9 cellular contexts compared by ENCODE assay signal in the genomic region with DNA sequence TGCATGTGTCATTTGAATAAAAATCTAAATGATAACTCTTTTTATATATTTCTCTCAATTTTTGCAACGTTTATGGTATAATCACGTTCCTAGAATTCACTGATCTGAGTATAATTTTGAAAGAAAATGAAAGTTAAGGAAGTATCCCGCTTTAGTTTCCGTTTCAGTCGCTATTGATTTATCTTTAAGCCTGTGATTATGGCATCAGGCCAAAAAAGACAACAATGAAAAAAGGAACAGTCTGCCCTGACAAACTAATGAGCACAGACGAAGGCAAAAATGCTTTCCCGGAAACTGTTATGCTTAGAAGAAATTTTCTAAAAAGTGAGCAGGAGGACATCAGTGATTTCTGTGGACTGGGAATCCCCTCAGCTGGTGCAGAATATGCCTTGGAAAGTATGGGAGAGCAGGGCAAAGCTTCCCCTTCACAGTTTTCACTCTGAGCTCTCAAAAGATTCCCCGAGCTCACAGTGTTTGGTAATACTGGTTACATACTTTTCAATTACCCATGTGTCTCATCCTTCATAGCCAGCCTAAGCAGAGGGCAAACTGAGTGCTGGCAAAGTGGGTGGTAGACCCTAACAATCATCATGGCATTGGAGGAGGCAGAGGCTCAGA. TPM values are rescaled to one million over a fixed set of nuclear protein-coding genes. Genes with fewer than 3 reads are reported as not detected.
DNase-seq lines count a peak whose midpoint lies in the region; TF ChIP-seq lines count a peak whose summit lies in the region.
"Had no signal": no experiment of that assay in that cellular context is flagged by ENCODE, and none has a peak within 500 bp of the region (broad histone marks: within the 10 kb centered on the region; RNA-seq: fewer than 3 reads in every experiment).

No MANE protein-coding gene starts in this region.

- H3K4me2 ChIP-seq in mesendoderm (ENCODE audit: low read length): no peak overlapping the region

- H3K9ac ChIP-seq in skeletal muscle tissue (ENCODE audit: low read depth in 1 of 3, low read length in 3 of 3) (peak overlapping the region in 1 of 3 donors; percentile 1), mesendoderm (ENCODE audit: low read length) (no peak overlapping the region)

- 22 to 36% methylated on average over 8 of the region's 8 CpGs for WGBS in testis, 2 donors
- WGBS in mesendoderm (ENCODE audit: extremely low coverage, insufficient coverage, low lambda C conversion rate): no CpG with 5 or more reads among the region's 8 CpGs

- H3K18ac ChIP-seq in mesendoderm (ENCODE audit: low read length): no peak overlapping the region

- H4K8ac ChIP-seq in mesendoderm (ENCODE audit: low read depth, low read length): no peak overlapping the region

- intact Hi-C loops in testis (cut with DNase I; ENCODE audit: low total_unique reads): no loop called here

- H3K4ac ChIP-seq in mesendoderm (ENCODE audit: low read depth, low read length): no peak overlapping the region

- no peak overlapping the region for H4K5ac ChIP-seq in mesendoderm (ENCODE audit: low read length)

- no peaks in the 10 kb centered on the region for H3K79me1 ChIP-seq in mesendoderm (ENCODE audit: low read length)

- H3K4me3 ChIP-seq in fibroblast of mammary gland (ENCODE audit: control insufficient read depth, low read depth, low read length): peak overlapping the region; percentile 9
- H3K4me3 ChIP-seq in skeletal muscle tissue (ENCODE audit: low read length in 3 of 3): peak overlapping the region in 2 of 3 donors; percentile 17 to 40
- H3K4me3 ChIP-seq in H7 (ENCODE audit: insufficient read depth, low read depth, low read length): no peak overlapping the region
- H3K4me3 ChIP-seq in testis: no peak overlapping the region
- H3K4me3 ChIP-seq in mesendoderm (ENCODE audit: low read length): no peak overlapping the region

- H3K56ac ChIP-seq in mesendoderm (ENCODE audit: low read length): no peak overlapping the region

- DNase-seq in SIG-M5 treated with dmso at 0.1 percent for 504 hours (lab: John Stamatoyannopoulos, UW; ENCODE audit: unreplicated experiment) (peak; percentile 19), SIG-M5 (lab: John Stamatoyannopoulos, UW) (no peak), SK-MEL-5 (ENCODE audit: low read depth, low spot score) (peak; percentile 32), fibroblast of mammary gland (ENCODE audit: low read depth) (peak; percentile 37), H7 (no peak), testis (no peak), mesendoderm (no peak)

- no peak overlapping the region for H2BK5ac ChIP-seq in mesendoderm (ENCODE audit: low read length)

- no peak overlapping the region for H2BK120ac ChIP-seq in mesendoderm (ENCODE audit: low read depth, low read length)

- H3K9me3 ChIP-seq in skeletal muscle tissue (ENCODE audit: control insufficient read depth in 3 of 3, low read length in 3 of 3) (no peaks in the 10 kb centered on the region), testis (no peaks in the 10 kb centered on the region)

- in situ Hi-C loops in SK-MEL-5 (cut with HindIII; ENCODE audit: low pct_unique_long_range_greater_than_20kb, low sequenced_read_pairs): no loop called here

- H3K27me3 ChIP-seq in skeletal muscle tissue (ENCODE audit: control insufficient read depth in 3 of 3, insufficient read depth in 3 of 3, low read length in 3 of 3) (no peaks in the 10 kb centered on the region), H7 (ENCODE audit: control insufficient read depth, insufficient read depth, low read length) (no peaks in the 10 kb centered on the region), testis (no peaks in the 10 kb centered on the region), mesendoderm (ENCODE audit: insufficient read depth, low read length, poor library complexity) (no peaks in the 10 kb centered on the region)

- no peaks in the 10 kb centered on the region for H3K36me3 ChIP-seq in skeletal muscle tissue (ENCODE audit: control insufficient read depth in 3 of 3, insufficient read depth in 3 of 3, low read length in 3 of 3)
- no peaks in the 10 kb centered on the region for H3K36me3 ChIP-seq in H7 (replicated peaks; ENCODE audit: control insufficient read depth, insufficient read depth, low read length)
- H3K36me3 ChIP-seq in testis (ENCODE audit: low read depth, missing control alignments): no peaks in the 10 kb centered on the region
- H3K36me3 ChIP-seq in mesendoderm (ENCODE audit: control insufficient read depth, insufficient read depth, low read length): no peaks in the 10 kb centered on the region

- no peak overlapping the region for H3K27ac ChIP-seq in skeletal muscle tissue (ENCODE audit: low read depth, low read length)
- H3K27ac ChIP-seq in testis: no peak overlapping the region
- no peak overlapping the region for H3K27ac ChIP-seq in mesendoderm (ENCODE audit: low read depth, low read length)

- TF ChIP-seq CTCF in fibroblast of mammary gland (conservative IDR thresholded peaks at IDR 0.05; ENCODE audit: control insufficient read depth, insufficient read depth, low read depth, low read length) (no peak), testis (IDR thresholded peaks at IDR 0.05) (no peak)

- H2BK15ac ChIP-seq in mesendoderm (replicated peaks; ENCODE audit: low read depth): no peak overlapping the region

- H3K79me2 ChIP-seq in mesendoderm (ENCODE audit: control insufficient read depth, insufficient read depth, low read length): no peaks in the 10 kb centered on the region

- H3K23ac ChIP-seq in mesendoderm (ENCODE audit: low read length): no peak overlapping the region

- no peak for TF ChIP-seq POLR2A in testis (IDR thresholded peaks at IDR 0.05)

- no peak overlapping the region for H2AK5ac ChIP-seq in mesendoderm (ENCODE audit: low read length)

- H3K4me1 ChIP-seq in skeletal muscle tissue (ENCODE audit: control insufficient read depth in 3 of 3, insufficient read depth in 3 of 3, low read length in 3 of 3): no peaks in the 10 kb centered on the region
- H3K4me1 ChIP-seq in testis: no peaks in the 10 kb centered on the region
- H3K4me1 ChIP-seq in mesendoderm (ENCODE audit: control insufficient read depth, low read depth, low read length): no peaks in the 10 kb centered on the region

RNA-seq across cellular contexts. Expression of gene CXCL10, which starts 5.1 kb away (rescaled TPM):
- not detected in 2 replicates for total RNA-seq in SK-MEL-5 (2014; rRNA removed; shearing (Covaris generic))
- polyA plus RNA-seq in SK-MEL-5 (2015; cell fraction: cytosol; rRNA removed): not detected in 2 replicates
- not detected in 2 replicates for polyA plus RNA-seq in SK-MEL-5 (2015; cell fraction: nucleus; rRNA removed)
- total RNA-seq in skeletal muscle tissue: 4.7 TPM
- not detected in 2 replicates for total RNA-seq in H7 (2014; rRNA removed; shearing (Covaris generic))
- not detected for total RNA-seq in testis
- 5.9 TPM for polyA plus RNA-seq in testis (ENCODE audit: insufficient read depth, low read depth, low replicate concordance)
- polyA plus RNA-seq in mesendoderm (2013, experiment 1 of 2): not detected
- polyA plus RNA-seq in mesendoderm (2013, experiment 2 of 2): not detected
- total RNA-seq: temporal lobe had no signal

RNA-seq across cellular contexts. Expression of gene CXCL11, which starts 7.5 kb away (rescaled TPM):
- 0.26 TPM in 1 of 2 replicates, not detected in the other for total RNA-seq in SK-MEL-5 (2014; rRNA removed; shearing (Covaris generic))
- 0.10 and 0.17 TPM in 2 replicates for polyA plus RNA-seq in SK-MEL-5 (2015; cell fraction: cytosol; rRNA removed)
- not detected in 2 replicates for polyA plus RNA-seq in SK-MEL-5 (2015; cell fraction: nucleus; rRNA removed)
- 0.52 TPM for total RNA-seq in skeletal muscle tissue
- not detected in 2 replicates for total RNA-seq in H7 (2014; rRNA removed; shearing (Covaris generic))
- under 1 TPM in 1 of 2 donors, not detected in 1; 0.55 TPM for total RNA-seq in testis
- polyA plus RNA-seq in testis (ENCODE audit: insufficient read depth, low read depth, low replicate concordance): 2.0 TPM
- 0.10 TPM for polyA plus RNA-seq in mesendoderm (2013, experiment 1 of 2)
- 0.07 TPM for polyA plus RNA-seq in mesendoderm (2013, experiment 2 of 2)
- total RNA-seq: temporal lobe had no signal

RNA-seq across cellular contexts. Expression of gene CXCL9, which starts 21.0 kb away (rescaled TPM):
- 0.13 and 0.21 TPM in 2 replicates for total RNA-seq in SK-MEL-5 (2014; rRNA removed; shearing (Covaris generic))
- polyA plus RNA-seq in SK-MEL-5 (2015; cell fraction: cytosol; rRNA removed): 0.04 TPM in 1 of 2 replicates, not detected in the other
- not detected in 2 replicates for polyA plus RNA-seq in SK-MEL-5 (2015; cell fraction: nucleus; rRNA removed)
- total RNA-seq in skeletal muscle tissue: 0.52 TPM
- not detected in 2 replicates for total RNA-seq in H7 (2014; rRNA removed; shearing (Covaris generic))
- total RNA-seq in testis: 1 to 10 TPM; 3.9 TPM
- polyA plus RNA-seq in testis (ENCODE audit: insufficient read depth, low read depth, low replicate concordance): 11.2 TPM
- 0.01 TPM for polyA plus RNA-seq in mesendoderm (2013, experiment 1 of 2)
- polyA plus RNA-seq in mesendoderm (2013, experiment 2 of 2): not detected
- total RNA-seq: temporal lobe had no signal

RNA-seq across cellular contexts. Expression of gene SDAD1, which starts 37.6 kb away (rescaled TPM):
- total RNA-seq in SK-MEL-5 (2014; rRNA removed; shearing (Covaris generic)): 42.6 and 44.0 TPM in 2 replicates
- 37.9 and 43.6 TPM in 2 replicates for polyA plus RNA-seq in SK-MEL-5 (2015; cell fraction: cytosol; rRNA removed)
- polyA plus RNA-seq in SK-MEL-5 (2015; cell fraction: nucleus; rRNA removed): 43.6 and 45.7 TPM in 2 replicates
- total RNA-seq in skeletal muscle tissue (15.7 TPM), testis (10 to 100 TPM; 54.6 to 55.2 TPM)
- total RNA-seq in H7 (2014; rRNA removed; shearing (Covaris generic)): 31.1 and 39.4 TPM in 2 replicates
- 38.8 TPM for polyA plus RNA-seq in testis (ENCODE audit: insufficient read depth, low read depth, low replicate concordance)
- 65.3 TPM for polyA plus RNA-seq in mesendoderm (2013, experiment 1 of 2)
- 61.8 TPM for polyA plus RNA-seq in mesendoderm (2013, experiment 2 of 2)

RNA-seq across cellular contexts. Expression of gene ART3, which starts 46.2 kb away (rescaled TPM):
- 8.5 and 9.7 TPM in 2 replicates for total RNA-seq in SK-MEL-5 (2014; rRNA removed; shearing (Covaris generic))
- 6.0 and 7.0 TPM in 2 replicates for polyA plus RNA-seq in SK-MEL-5 (2015; cell fraction: cytosol; rRNA removed)
- polyA plus RNA-seq in SK-MEL-5 (2015; cell fraction: nucleus; rRNA removed): 20.4 and 35.4 TPM in 2 replicates
- 19.3 TPM for total RNA-seq in skeletal muscle tissue
- total RNA-seq in H7 (2014; rRNA removed; shearing (Covaris generic)): 0.42 TPM in 1 of 2 replicates, not detected in the other
- total RNA-seq in testis: 10 to 100 TPM; 52.5 to 73.9 TPM
- 166 TPM for polyA plus RNA-seq in testis (ENCODE audit: insufficient read depth, low read depth, low replicate concordance)
- 0.18 TPM for polyA plus RNA-seq in mesendoderm (2013, experiment 1 of 2)
- 0.20 TPM for polyA plus RNA-seq in mesendoderm (2013, experiment 2 of 2)

Comparison
In these comparisons a context has a peak if more than half of its experiments do, and no peak if none do; other contexts are left out.
1. DNase-seq: peak in SIG-M5 treated with dmso at 0.1 percent for 504 hours (single experiment), SK-MEL-5 (single experiment) and fibroblast of mammary gland (single experiment); none in SIG-M5 (single experiment), H7 (single experiment), testis (single experiment) and mesendoderm (single experiment).
2. H3K4me3 ChIP-seq: peak in fibroblast of mammary gland (single experiment) and skeletal muscle tissue (2 of 3); none in H7 (single experiment), testis (0 of 2) and mesendoderm (single experiment).